16 cellular contexts compared by ENCODE assay signal in genomic region chr12:127414186-127414585, GRCh38.
DNase-seq lines count a peak whose midpoint lies in the region; ATAC-seq and TF ChIP-seq lines count a peak whose summit lies in the region.
"Had no signal": no experiment of that assay in that cellular context is flagged by ENCODE, and none has a peak within 500 bp of the region (broad histone marks: within the 10 kb centered on the region; RNA-seq: fewer than 3 reads in every experiment).

No MANE protein-coding gene starts in this region.

- no peak overlapping the region for H2AK5ac ChIP-seq in neuronal stem cell (ENCODE audit: low read depth, low read length)

- no peaks in the 10 kb centered on the region for H3K79me1 ChIP-seq in neuronal stem cell (ENCODE audit: low read depth, low read length)

- H3K4me3 ChIP-seq in OCI-LY3 (ENCODE audit: low read length) (no peak overlapping the region), neuronal stem cell (ENCODE audit: low read length in 2 of 2) (no peak overlapping the region)
- H3K4me3 ChIP-seq: A549; BLaER1 treated with 17β-estradiol and CSF1 and Interleukin-3, amounts not matched to agents 10 nM and 100 nM had no signal

- no peak overlapping the region for H2BK120ac ChIP-seq in neuronal stem cell (ENCODE audit: low read depth, low read length)

- peak overlapping the region; percentile 39; the same call in 1 of the 2 replicates for H2AFZ ChIP-seq in OCI-LY3 (ENCODE audit: low read depth, low read length)
- H2AFZ ChIP-seq in neuronal stem cell (ENCODE audit: low read length), result no peak overlapping the region

- H2BK15ac ChIP-seq in neuronal stem cell (ENCODE audit: low read length), result no peak overlapping the region

- peak; percentile 56 for DNase-seq in islet precursor cell
- no peak for DNase-seq in neuronal stem cell (ENCODE audit: low spot score)
- DNase-seq: AML-193; Calu3; CD4-positive, alpha-beta T cell; CD8-positive, alpha-beta T cell; DMS79 treated with DMSO at 0.1 percent for 48 hours; GF-D8 had no signal

- no peak for TF ChIP-seq CTCF in OCI-LY3 (IDR thresholded peaks at IDR 0.05; ENCODE audit: low read depth, low read length)

- no peak overlapping the region for H4K8ac ChIP-seq in neuronal stem cell (ENCODE audit: low read depth, low read length)

- H3K27ac ChIP-seq in OCI-LY3 (ENCODE audit: low read length) (no peak overlapping the region), neuronal stem cell (replicated peaks; ENCODE audit: low read length) (no peak overlapping the region)
- H3K27ac ChIP-seq: 22Rv1; A549; BLaER1 treated with 17β-estradiol and CSF1 and Interleukin-3, amounts not matched to agents 10 nM and 100 nM; C4-2B had no signal

- ATAC-seq in GM19455 (IDR thresholded peaks at IDR 0.05; ENCODE audit: unreplicated experiment) (no peak), HG03039 (IDR thresholded peaks at IDR 0.05; ENCODE audit: unreplicated experiment) (no peak)
- ATAC-seq: A549; CD8-positive, alpha-beta T cell had no signal

- H3K9ac ChIP-seq in OCI-LY3 (ENCODE audit: low read length) (no peak overlapping the region), neuronal stem cell (ENCODE audit: low read depth, low read length, poor library complexity) (no peak overlapping the region)
- H3K9ac ChIP-seq: BLaER1 treated with 17β-estradiol and CSF1 and Interleukin-3, amounts not matched to agents 10 nM and 100 nM had no signal

- H4K20me1 ChIP-seq in OCI-LY3 (ENCODE audit: insufficient read depth, low read length), result no peaks in the 10 kb centered on the region
- H4K20me1 ChIP-seq: BLaER1 treated with 17β-estradiol and CSF1 and Interleukin-3, amounts not matched to agents 10 nM and 100 nM had no signal

- no peak overlapping the region for H4K91ac ChIP-seq in neuronal stem cell (ENCODE audit: low read depth, low read length, poor library complexity)

- H3K79me2 ChIP-seq in OCI-LY3 (ENCODE audit: low read length), result no peaks in the 10 kb centered on the region

- H3K4me2 ChIP-seq in OCI-LY3 (ENCODE audit: low read length) (no peak overlapping the region), neuronal stem cell (ENCODE audit: insufficient read depth, low read length, poor library complexity, severe bottlenecking) (no peak overlapping the region)
- H3K4me2 ChIP-seq: A549; BLaER1 treated with 17β-estradiol and CSF1 and Interleukin-3, amounts not matched to agents 10 nM and 100 nM had no signal

- H3K18ac ChIP-seq in neuronal stem cell (ENCODE audit: low read length), result peak overlapping the region; percentile 44

- no peak overlapping the region for H3K14ac ChIP-seq in neuronal stem cell (ENCODE audit: low read length)

- no peaks in the 10 kb centered on the region for H3K36me3 ChIP-seq in OCI-LY3 (replicated peaks; ENCODE audit: low read depth, low read length)
- no peaks in the 10 kb centered on the region for H3K36me3 ChIP-seq in neuronal stem cell (replicated peaks in 1 of 2; ENCODE audit: control insufficient read depth in 2 of 2, insufficient read depth in 2 of 2, low read length in 2 of 2)
- H3K36me3 ChIP-seq: BLaER1 treated with 17β-estradiol and CSF1 and Interleukin-3, amounts not matched to agents 10 nM and 100 nM had no signal

- H2BK12ac ChIP-seq in neuronal stem cell (ENCODE audit: low read length), result no peak overlapping the region

- H3K9me3 ChIP-seq in OCI-LY3 (ENCODE audit: insufficient read depth, low read length), result peaks cover 6% of the 10 kb centered on the region; the same call in 1 of the 2 replicates
- H3K9me3 ChIP-seq in neuronal stem cell (replicated peaks in 1 of 2; ENCODE audit: control insufficient read depth in 2 of 2, insufficient read depth in 1 of 2, low read depth in 1 of 2, low read length in 2 of 2), result peaks cover 0 to 4% of the 10 kb centered on the region in 2 donors
- H3K9me3 ChIP-seq: Caco-2 had no signal

- H3K27me3 ChIP-seq in OCI-LY3 (ENCODE audit: low read depth, low read length) (no peaks in the 10 kb centered on the region), neuronal stem cell (ENCODE audit: control insufficient read depth in 3 of 3, insufficient read depth in 3 of 3, low read depth in 1 of 3, low read length in 3 of 3) (peaks cover 0 to 1% (median 0%) of the 10 kb centered on the region in 3 experiments)
- H3K27me3 ChIP-seq: BLaER1 treated with 17β-estradiol and CSF1 and Interleukin-3, amounts not matched to agents 10 nM and 100 nM had no signal

- no peak overlapping the region for H3K23ac ChIP-seq in neuronal stem cell (ENCODE audit: low read depth, low read length, poor library complexity)

- H2BK5ac ChIP-seq in neuronal stem cell (ENCODE audit: low read length), result no peak overlapping the region

- no peak overlapping the region for H3K4ac ChIP-seq in neuronal stem cell (ENCODE audit: low read length)

- no CpG with 5 or more reads among the region's 8 CpGs for WGBS in neuronal stem cell (ENCODE audit: extremely low coverage in 2 of 2, insufficient read length in 2 of 2, insufficient replicate concordance in 1 of 2), 2 donors

- H3K4me1 ChIP-seq in OCI-LY3 (ENCODE audit: low read length) (no peaks in the 10 kb centered on the region), neuronal stem cell (ENCODE audit: control insufficient read depth in 2 of 2, insufficient read depth in 1 of 2, low read depth in 1 of 2, low read length in 2 of 2) (peaks cover 0 to 2% of the 10 kb centered on the region in 2 donors)
- H3K4me1 ChIP-seq: A549; BLaER1 treated with 17β-estradiol and CSF1 and Interleukin-3, amounts not matched to agents 10 nM and 100 nM; Caco-2 had no signal
